Comparison of ENCODE assay signal across 18 cellular contexts in genomic region chr18:76455015-76455676, GRCh38. TPM values are rescaled to one million over a fixed set of nuclear protein-coding genes. Genes with fewer than 3 reads are reported as not detected.
DNase-seq lines count a peak whose midpoint lies in the region; ATAC-seq and TF ChIP-seq lines count a peak whose summit lies in the region.
"Had no signal": no experiment of that assay in that cellular context is flagged by ENCODE, and none has a peak within 500 bp of the region (broad histone marks: within the 10 kb centered on the region; RNA-seq: fewer than 3 reads in every experiment).

No MANE protein-coding gene starts in this region.

- H3K4me1 ChIP-seq in BLaER1: peaks cover 88% of the 10 kb centered on the region
- peaks cover 51% of the 10 kb centered on the region for H3K4me1 ChIP-seq in IMR-90 (ENCODE audit: control insufficient read depth, insufficient read depth, low read length)
- peaks cover 46% of the 10 kb centered on the region for H3K4me1 ChIP-seq in rectal smooth muscle tissue (ENCODE audit: control insufficient read depth, insufficient read depth, low read length)
- peaks cover 5% of the 10 kb centered on the region for H3K4me1 ChIP-seq in effector memory CD4-positive, alpha-beta T cell (ENCODE audit: control insufficient read depth, insufficient read depth, low read length, poor library complexity, severe bottlenecking)

- BruUV-seq in IMR-90 (replicated peaks; lab: Mats Ljungman, UMichigan): no TSS peak

- peak overlapping the region; percentile 3; the same call in 1 of the 2 replicates for H3K4ac ChIP-seq in IMR-90 (ENCODE audit: low read depth, low read length)

- H3K14ac ChIP-seq in IMR-90 (replicated peaks; ENCODE audit: low read depth, low read length): peak overlapping the region; percentile 23; the same call in 1 of the 2 replicates

- peak overlapping the region; percentile 98 for H3K27ac Mint-ChIP-seq in glutamatergic neuron (ENCODE audit: unreplicated experiment)
- no peak overlapping the region for H3K27ac Mint-ChIP-seq in chondrocyte (ENCODE audit: unreplicated experiment)
- H3K27ac Mint-ChIP-seq: activated naive CD4-positive, alpha-beta T cell treated with anti-CD3 and anti-CD28 coated beads, Interleukin-2, amount 10 ng/mL, durations not matched to agents 7 days and 5 days; natural killer cell treated with Interleukin-12 subunit alpha and Interleukin-12 subunit beta and Interleukin-15 and Interleukin-18, amount 100 ng/mL, for 72 hours; T-helper 2 cell treated with Interferon-gamma antibody and Interleukin-4, amounts not matched to agents 5 μg/mL and 100 μg/mL, for 36 hours had no signal

- no peak overlapping the region for H3K56ac ChIP-seq in IMR-90 (ENCODE audit: extremely low read depth, insufficient read depth, low read length)

- H3K4me3 Mint-ChIP-seq in glutamatergic neuron (ENCODE audit: unreplicated experiment) (peak overlapping the region; percentile 85), chondrocyte (ENCODE audit: unreplicated experiment) (no peak overlapping the region)
- H3K4me3 Mint-ChIP-seq: activated naive CD4-positive, alpha-beta T cell treated with anti-CD3 and anti-CD28 coated beads, Interleukin-2, amount 10 ng/mL, durations not matched to agents 7 days and 5 days; IgD-negative memory B cell; natural killer cell treated with Interleukin-12 subunit alpha and Interleukin-12 subunit beta and Interleukin-15 and Interleukin-18, amount 100 ng/mL, for 72 hours; T-helper 2 cell treated with Interferon-gamma antibody and Interleukin-4, amounts not matched to agents 5 μg/mL and 100 μg/mL, for 36 hours had no signal

- H3K9me3 Mint-ChIP-seq in glutamatergic neuron (ENCODE audit: unreplicated experiment) (peaks cover 24% of the 10 kb centered on the region), chondrocyte (ENCODE audit: low read depth) (no peaks in the 10 kb centered on the region)
- H3K9me3 Mint-ChIP-seq: activated naive CD4-positive, alpha-beta T cell treated with anti-CD3 and anti-CD28 coated beads, Interleukin-2, amount 10 ng/mL, durations not matched to agents 7 days and 5 days; IgD-negative memory B cell; natural killer cell treated with Interleukin-12 subunit alpha and Interleukin-12 subunit beta and Interleukin-15 and Interleukin-18, amount 100 ng/mL, for 72 hours; T-helper 2 cell treated with Interferon-gamma antibody and Interleukin-4, amounts not matched to agents 5 μg/mL and 100 μg/mL, for 36 hours had no signal

- H2BK5ac ChIP-seq in IMR-90 (ENCODE audit: low read depth, low read length, poor library complexity, severe bottlenecking): no peak overlapping the region

- H3K27me3 Mint-ChIP-seq in glutamatergic neuron (ENCODE audit: unreplicated experiment) (peaks cover 25% of the 10 kb centered on the region), chondrocyte (ENCODE audit: low read depth) (no peaks in the 10 kb centered on the region)
- H3K27me3 Mint-ChIP-seq: natural killer cell treated with Interleukin-12 subunit alpha and Interleukin-12 subunit beta and Interleukin-15 and Interleukin-18, amount 100 ng/mL, for 72 hours had no signal

- TF ChIP-seq POLR2A in IMR-90 (IDR thresholded peaks at IDR 0.05; ENCODE audit: low read depth, low read length): no peak

- no peak for TF ChIP-seq RAD21 in IMR-90 (IDR thresholded peaks at IDR 0.05; ENCODE audit: low read length)

- H3K27ac ChIP-seq in BLaER1 (no peak overlapping the region), IMR-90 (ENCODE audit: insufficient read depth, low read length) (no peak overlapping the region), rectal smooth muscle tissue (ENCODE audit: low read depth, low read length) (peak overlapping the region; percentile 33)
- no peak overlapping the region for H3K27ac ChIP-seq in effector memory CD4-positive, alpha-beta T cell (ENCODE audit: insufficient read depth, low read length, poor library complexity, severe bottlenecking)
- H3K27ac ChIP-seq: coronary artery, epithelial cell of prostate had no signal

- peaks cover 73% of the 10 kb centered on the region for H3K4me1 Mint-ChIP-seq in glutamatergic neuron (ENCODE audit: low read depth, unreplicated experiment)
- peaks cover 76% of the 10 kb centered on the region for H3K4me1 Mint-ChIP-seq in chondrocyte (ENCODE audit: low read depth)

- no peak overlapping the region for H4K5ac ChIP-seq in IMR-90 (ENCODE audit: low read depth, low read length)

- H4K91ac ChIP-seq in IMR-90 (ENCODE audit: insufficient read depth, low read depth, low read length): no peak overlapping the region

- H2BK120ac ChIP-seq in IMR-90 (ENCODE audit: low read depth, low read length): no peak overlapping the region

- dilution Hi-C loops in IMR-90 (cut with HindIII; ENCODE audit: low sequenced_read_pairs, unreplicated experiment): no loop called here

- in situ Hi-C loops in IMR-90 (cut with MboI; ENCODE audit: low sequenced_read_pairs): loop anchor here (25.0 kb wide), 1 partner anchor 657 kb away; no protein-coding TSS in a partner anchor

- no peak overlapping the region for H2BK20ac ChIP-seq in IMR-90 (ENCODE audit: low read depth, low read length)

- WGBS in IMR-90 (ENCODE audit: extremely low coverage in 2 of 2, insufficient read length in 1 of 2), 2 experiments: 48% methylated on average over 6 of the region's 7 CpGs; no CpG with 5 or more reads in 1 of the 2 experiments

- no peak overlapping the region; a peak in 1 of 4 replicates for H4K8ac ChIP-seq in IMR-90 (ENCODE audit: low read depth in 2 of 2, low read length in 2 of 2)

- no peak overlapping the region; the same call in 2 of the 3 replicates for H2BK15ac ChIP-seq in IMR-90 (ENCODE audit: low read depth, low read length)

- peak overlapping the region; percentile 10; the same call in 1 of the 2 replicates for H3K18ac ChIP-seq in IMR-90 (ENCODE audit: low read depth, low read length)

- peaks cover 95% of the 10 kb centered on the region for H4K20me1 ChIP-seq in BLaER1
- H4K20me1 ChIP-seq in IMR-90 (ENCODE audit: insufficient read depth, low read length): peaks cover 81% of the 10 kb centered on the region

- H2AK9ac ChIP-seq in IMR-90 (replicated peaks; ENCODE audit: low read depth, low read length, poor library complexity): no peak overlapping the region

- peak overlapping the region; percentile 59 for H3K4me2 ChIP-seq in BLaER1
- peak overlapping the region; percentile 12; the same call in 1 of the 2 replicates for H3K4me2 ChIP-seq in IMR-90 (ENCODE audit: low read depth, low read length)

- DNase-seq in IMR-90: no peak
- no peak for DNase-seq in glutamatergic neuron
- DNase-seq in chondrocyte (ENCODE audit: low spot score): no peak
- DNase-seq in activated CD4-positive, alpha-beta T cell treated with anti-CD3 and anti-CD28 coated beads for 48 hours: no peak
- no peak for DNase-seq in SHP77 treated with DMSO at 0.1 percent for 48 hours (lab: John Stamatoyannopoulos, UW)
- DNase-seq in effector memory CD4-positive, alpha-beta T cell: no peak
- DNase-seq: MV-4-11, NCI-H2029, NCI-H510A, SIG-M5 had no signal

- no peaks in the 10 kb centered on the region for H3K36me3 Mint-ChIP-seq in glutamatergic neuron (ENCODE audit: unreplicated experiment)
- H3K36me3 Mint-ChIP-seq in chondrocyte (ENCODE audit: low read depth): no peaks in the 10 kb centered on the region
- H3K36me3 Mint-ChIP-seq: activated naive CD4-positive, alpha-beta T cell treated with anti-CD3 and anti-CD28 coated beads, Interleukin-2, amount 10 ng/mL, durations not matched to agents 7 days and 5 days; IgD-negative memory B cell; natural killer cell treated with Interleukin-12 subunit alpha and Interleukin-12 subunit beta and Interleukin-15 and Interleukin-18, amount 100 ng/mL, for 72 hours had no signal

- H3K23ac ChIP-seq in IMR-90 (ENCODE audit: low read depth, low read length): peak overlapping the region; percentile 29

- H2AFZ ChIP-seq in IMR-90 (replicated peaks; ENCODE audit: low read length, poor library complexity): no peak overlapping the region

- H2AK5ac ChIP-seq in IMR-90 (ENCODE audit: low read depth, low read length): peak overlapping the region; percentile 10; the same call in 1 of the 2 replicates

- peaks cover 38 to 89% of the 10 kb centered on the region in 2 experiments for H3K79me1 ChIP-seq in IMR-90 (ENCODE audit: low read depth in 1 of 2, low read length in 2 of 2)

- H3K9me1 ChIP-seq in IMR-90 (ENCODE audit: insufficient read depth, low read length): peaks cover 41% of the 10 kb centered on the region

- intact Hi-C loops in IMR-90 (cut with micrococcal nuclease): no loop called here

- H3K36me3 ChIP-seq in BLaER1: peaks cover 19% of the 10 kb centered on the region
- peaks cover 6% of the 10 kb centered on the region for H3K36me3 ChIP-seq in IMR-90 (ENCODE audit: control insufficient read depth, insufficient read depth, low read length)
- H3K36me3 ChIP-seq in rectal smooth muscle tissue (ENCODE audit: control insufficient read depth, insufficient read depth, low read length): peaks cover 6% of the 10 kb centered on the region
- H3K36me3 ChIP-seq in effector memory CD4-positive, alpha-beta T cell (ENCODE audit: control insufficient read depth, insufficient read depth, low read length): no peaks in the 10 kb centered on the region

- H3K9ac ChIP-seq in BLaER1 (no peak overlapping the region), IMR-90 (ENCODE audit: low read depth, low read length) (no peak overlapping the region), rectal smooth muscle tissue (ENCODE audit: low read length) (no peak overlapping the region)

- CTCF ChIA-PET in IMR-90 (lab: Yijun Ruan, JAX): interaction anchor here (0.5 kb wide), 1 partner anchor 26 kb away, joined by 3 read pairs; no protein-coding TSS in a partner anchor

- POLR2A ChIA-PET in IMR-90 (lab: Charles Lee; ENCODE audit: unreplicated experiment): no interaction called here

- H3K4me3 ChIP-seq in BLaER1 (no peak overlapping the region), IMR-90 (ENCODE audit: insufficient read depth, low read depth, low read length) (no peak overlapping the region), rectal smooth muscle tissue (ENCODE audit: low read length) (no peak overlapping the region)
- no peak overlapping the region for H3K4me3 ChIP-seq in effector memory CD4-positive, alpha-beta T cell (ENCODE audit: insufficient read depth, low read depth, low read length, poor library complexity, severe bottlenecking)
- H3K4me3 ChIP-seq: coronary artery had no signal

- ATAC-seq in IMR-90 (ENCODE audit: low read depth): no peak
- ATAC-seq: natural killer cell treated with Interleukin-12 subunit alpha and Interleukin-12 subunit beta and Interleukin-15 and Interleukin-18, amount 100 ng/mL, for 72 hours had no signal

- no peaks in the 10 kb centered on the region for H3K27me3 ChIP-seq in BLaER1
- no peaks in the 10 kb centered on the region for H3K27me3 ChIP-seq in IMR-90 (ENCODE audit: control insufficient read depth, insufficient read depth, low read length)
- H3K27me3 ChIP-seq in rectal smooth muscle tissue (ENCODE audit: control insufficient read depth, insufficient read depth, low read length): no peaks in the 10 kb centered on the region
- H3K27me3 ChIP-seq in effector memory CD4-positive, alpha-beta T cell (replicated peaks; ENCODE audit: control insufficient read depth, insufficient read depth, low read length, poor library complexity, severe bottlenecking): no peaks in the 10 kb centered on the region

- no peak for TF ChIP-seq CTCF in IMR-90 (conservative IDR thresholded peaks at IDR 0.05; ENCODE audit: low read depth, low read length)
- no peak for TF ChIP-seq CTCF in glutamatergic neuron (IDR thresholded peaks at IDR 0.05; ENCODE audit: partially characterized antibody, unreplicated experiment)
- TF ChIP-seq CTCF in chondrocyte (IDR thresholded peaks at IDR 0.05): no peak

- no peaks in the 10 kb centered on the region for H3K9me3 ChIP-seq in BLaER1
- no peaks in the 10 kb centered on the region for H3K9me3 ChIP-seq in IMR-90 (ENCODE audit: control insufficient read depth, insufficient read depth, low read length)
- no peaks in the 10 kb centered on the region for H3K9me3 ChIP-seq in effector memory CD4-positive, alpha-beta T cell (ENCODE audit: control insufficient read depth, low read length)

RNA-seq across cellular contexts. Expression of gene ZNF516, which starts 39.9 kb away (rescaled TPM):
- 7.9 and 9.7 TPM in 2 replicates for total RNA-seq in IMR-90 (2012; rRNA removed)
- polyA plus RNA-seq in IMR-90 (2012; rRNA removed): 16.6 and 16.9 TPM in 2 replicates
- polyA plus RNA-seq in IMR-90 (2012; cell fraction: cytosol; rRNA removed): 11.0 and 15.4 TPM in 2 replicates
- polyA plus RNA-seq in IMR-90 (2012; cell fraction: nucleus; rRNA removed; ENCODE audit: low replicate concordance): 50.6 and 72.6 TPM in 2 replicates
- 192 TPM for total RNA-seq in glutamatergic neuron (ENCODE audit: unreplicated experiment)
- total RNA-seq in chondrocyte: 26.1 to 31.8 TPM (median 27.7 TPM) in 3 replicates
